21 cellular contexts compared by ENCODE assay signal in genomic region chr9:28916348-28916747, GRCh38.
"Had no signal": no experiment of that assay in that cellular context is flagged by ENCODE, and none has a peak within 500 bp of the region (broad histone marks: within the 10 kb centered on the region; RNA-seq: fewer than 3 reads in every experiment).

No MANE protein-coding gene starts in this region.

- ATAC-seq: activated T-helper 17 cell treated with anti-CD3 and anti-CD28 coated beads, Interleukin-2, amount 50 U/mL, for 72 hours; T-cell had no signal

- DNase-seq: activated CD4-positive, alpha-beta memory T cell treated with anti-CD3 and anti-CD28 coated beads for 36 hours; activated CD4-positive, alpha-beta T cell treated with anti-CD3 and anti-CD28 coated beads, Interleukin-2, amount 10 ng/mL, durations not matched to agents 7 days and 5 days; activated CD4-positive, CD25-positive, alpha-beta regulatory T cell; activated gamma-delta T cell; activated naive CD4-positive, alpha-beta T cell treated with anti-CD3 and anti-CD28 coated beads for 36 hours; activated T-cell treated with anti-CD3 and anti-CD28 coated beads for 4 hours; activated T-cell treated with anti-CD3 and anti-CD28 coated beads, Interleukin-2, amount 50 U/mL, for 48 hours; amygdala; KG1; NCI-H1092; NCI-H1417; NCI-H1930; NCI-H345; NCI-H510A; NCI-H526 treated with DMSO at 0.1 percent for 48 hours; NCI-H82; SHP77 treated with DMSO at 0.1 percent for 48 hours; T-cell; T-helper 2 cell; T1000 had no signal
